Comparison of ENCODE assay signal across 21 cellular contexts in the genomic region with DNA sequence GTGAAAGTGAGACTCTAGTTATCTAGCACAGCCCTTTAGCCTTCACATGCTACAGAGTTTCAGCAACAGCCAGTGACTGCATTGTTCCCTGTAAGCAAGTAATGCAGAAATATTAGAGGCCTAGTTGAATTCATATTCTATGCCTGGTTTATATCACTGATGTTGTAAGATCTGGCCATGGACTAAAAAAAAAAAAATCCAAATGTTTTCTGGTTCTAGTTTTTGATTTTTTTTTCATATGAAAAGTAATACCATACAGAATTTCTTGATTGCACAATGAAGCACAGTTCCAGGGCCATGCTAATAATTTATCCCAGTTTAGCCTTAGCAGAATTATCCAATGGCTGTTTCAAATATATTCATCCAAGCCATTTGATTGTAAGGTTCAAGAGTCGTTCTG.
"Had no signal": no experiment of that assay in that cellular context is flagged by ENCODE, and none has a peak within 500 bp of the region (broad histone marks: within the 10 kb centered on the region; RNA-seq: fewer than 3 reads in every experiment).

No MANE protein-coding gene starts in this region.

- DNase-seq: activated CD4-positive, alpha-beta memory T cell treated with anti-CD3 and anti-CD28 coated beads for 36 hours; activated CD4-positive, alpha-beta T cell treated with anti-CD3 and anti-CD28 coated beads, Interleukin-2, amount 10 ng/mL, durations not matched to agents 24 days and 14 days; activated CD4-positive, CD25-positive, alpha-beta regulatory T cell treated with anti-CD3 and anti-CD28 coated beads, Interleukin-2, amount 50 U/mL, for 72 hours; activated T-cell treated with anti-CD3 and anti-CD28 coated beads, Interleukin-2, amount 50 U/mL, for 4 hours; brain microvascular endothelial cell; hippocampal formation; left cardiac atrium; natural killer cell; right cardiac atrium; stimulated activated CD4-positive, alpha-beta T cell treated with anti-CD3 and anti-CD28 coated beads, Interleukin-4, amount 100 ng/mL, for 1 hour; stimulated activated naive CD8-positive, alpha-beta T cell treated with anti-CD3 and anti-CD28 coated beads, Interleukin-15, Interleukin-2, amounts not matched to agents 100 U/mL and 50 U/mL, for 24 hours; T1000; trophoblast cell had no signal

- H3K27me3 Mint-ChIP-seq: activated CD4-positive, alpha-beta memory T cell treated with anti-CD3 and anti-CD28 coated beads for 36 hours; activated CD4-positive, alpha-beta T cell treated with anti-CD3 and anti-CD28 coated beads, Interleukin-2, amount 10 ng/mL, durations not matched to agents 24 days and 14 days; activated naive CD4-positive, alpha-beta T cell treated with anti-CD3 and anti-CD28 coated beads, Interleukin-2, amount 50 U/mL, for 24 hours had no signal

- H3K4me2 ChIP-seq: neural progenitor cell had no signal

- H3K36me3 ChIP-seq: brain microvascular endothelial cell, neural progenitor cell, thoracic aorta had no signal

- H3K27me3 ChIP-seq: brain microvascular endothelial cell, neural progenitor cell had no signal

- H3K9me3 Mint-ChIP-seq: activated CD4-positive, alpha-beta memory T cell treated with anti-CD3 and anti-CD28 coated beads for 36 hours; activated CD4-positive, alpha-beta T cell treated with anti-CD3 and anti-CD28 coated beads, Interleukin-2, amount 10 ng/mL, durations not matched to agents 24 days and 14 days; neural progenitor cell; T-helper 1 cell treated with Interleukin-12 subunit alpha and Interleukin-12 subunit beta and Interleukin-4 antibody, amounts not matched to agents 30 μg/mL and 1 μg/mL, for 36 hours had no signal

- H3K9me3 ChIP-seq: thoracic aorta had no signal

- H3K27ac ChIP-seq: brain microvascular endothelial cell, coronary artery, neural progenitor cell, SK-N-MC, thoracic aorta had no signal

- H3K4me3 Mint-ChIP-seq: activated CD4-positive, alpha-beta memory T cell treated with anti-CD3 and anti-CD28 coated beads for 36 hours; activated CD4-positive, alpha-beta T cell treated with anti-CD3 and anti-CD28 coated beads, Interleukin-2, amount 10 ng/mL, durations not matched to agents 24 days and 14 days; activated naive CD4-positive, alpha-beta T cell treated with anti-CD3 and anti-CD28 coated beads, Interleukin-2, amount 50 U/mL, for 24 hours; activated T-cell treated with anti-CD3 and anti-CD28 coated beads, Interleukin-2, amount 50 U/mL, for 4 hours; activated T-helper 17 cell treated with anti-CD3 and anti-CD28 coated beads, Interleukin-2, amount 50 U/mL, for 72 hours; memory B cell; natural killer cell; neural progenitor cell; T-helper 1 cell treated with Interleukin-12 subunit alpha and Interleukin-12 subunit beta and Interleukin-4 antibody, amounts not matched to agents 30 μg/mL and 1 μg/mL, for 36 hours had no signal

- H3K36me3 Mint-ChIP-seq: activated CD4-positive, alpha-beta memory T cell treated with anti-CD3 and anti-CD28 coated beads for 36 hours; activated naive CD4-positive, alpha-beta T cell treated with anti-CD3 and anti-CD28 coated beads, Interleukin-2, amount 50 U/mL, for 24 hours; memory B cell; natural killer cell; neural progenitor cell had no signal

- H2AFZ ChIP-seq: neural progenitor cell had no signal

- H3K4me1 Mint-ChIP-seq: activated CD4-positive, alpha-beta T cell treated with anti-CD3 and anti-CD28 coated beads, Interleukin-2, amount 10 ng/mL, durations not matched to agents 24 days and 14 days; activated naive CD4-positive, alpha-beta T cell treated with anti-CD3 and anti-CD28 coated beads, Interleukin-2, amount 50 U/mL, for 24 hours; activated T-helper 17 cell treated with anti-CD3 and anti-CD28 coated beads, Interleukin-2, amount 50 U/mL, for 72 hours; memory B cell; natural killer cell had no signal

- H3K9ac ChIP-seq: neural progenitor cell had no signal

- ATAC-seq: activated T-cell treated with anti-CD3 and anti-CD28 coated beads, Interleukin-2, amount 50 U/mL, for 4 hours; activated T-helper 17 cell treated with anti-CD3 and anti-CD28 coated beads, Interleukin-2, amount 50 U/mL, for 72 hours; left cardiac atrium; natural killer cell; right cardiac atrium; stimulated activated naive CD8-positive, alpha-beta T cell treated with anti-CD3 and anti-CD28 coated beads, Interleukin-15, Interleukin-2, amounts not matched to agents 100 U/mL and 50 U/mL, for 24 hours had no signal

- H3K4me3 ChIP-seq: coronary artery, neural progenitor cell, SK-N-MC, thoracic aorta had no signal

- H3K27ac Mint-ChIP-seq: activated CD4-positive, alpha-beta memory T cell treated with anti-CD3 and anti-CD28 coated beads for 36 hours; activated CD4-positive, alpha-beta T cell treated with anti-CD3 and anti-CD28 coated beads, Interleukin-2, amount 10 ng/mL, durations not matched to agents 24 days and 14 days; activated naive CD4-positive, alpha-beta T cell treated with anti-CD3 and anti-CD28 coated beads, Interleukin-2, amount 50 U/mL, for 24 hours; activated T-helper 17 cell treated with anti-CD3 and anti-CD28 coated beads, Interleukin-2, amount 50 U/mL, for 72 hours; memory B cell; natural killer cell; neural progenitor cell; T-helper 1 cell treated with Interleukin-12 subunit alpha and Interleukin-12 subunit beta and Interleukin-4 antibody, amounts not matched to agents 30 μg/mL and 1 μg/mL, for 36 hours had no signal
